In the genomic region with DNA sequence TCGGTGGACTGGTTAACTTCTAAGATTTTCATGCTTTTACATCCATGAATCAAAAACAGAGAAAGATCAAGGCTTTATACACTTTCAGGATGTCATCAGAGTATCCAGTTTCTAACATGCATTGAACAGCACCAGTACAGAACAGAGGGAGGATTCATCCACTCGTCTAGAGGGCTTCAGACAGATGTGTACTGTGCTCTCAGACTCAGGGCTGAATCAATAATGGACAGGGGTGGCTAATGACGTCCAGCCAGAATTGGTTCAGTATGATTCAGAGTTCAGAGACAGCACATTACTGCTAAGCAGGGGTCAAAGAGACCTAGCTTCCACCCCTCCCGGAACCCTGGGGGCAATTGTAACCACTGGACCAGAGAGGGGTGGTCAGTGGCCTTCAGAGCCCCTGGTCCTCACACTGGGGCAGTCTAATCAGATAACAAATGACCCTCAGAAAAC, we compare ENCODE assay signal across 1 cellular context.
TF ChIP-seq lines count a peak whose summit lies in the region.

No MANE protein-coding gene starts in this region.

TF ChIP-seq in HepG2, 621 proteins besides CTCF, POLR2A, EP300 and RAD21 (continued from another document and continues in another):
- TF ChIP-seq, protein P1, sequence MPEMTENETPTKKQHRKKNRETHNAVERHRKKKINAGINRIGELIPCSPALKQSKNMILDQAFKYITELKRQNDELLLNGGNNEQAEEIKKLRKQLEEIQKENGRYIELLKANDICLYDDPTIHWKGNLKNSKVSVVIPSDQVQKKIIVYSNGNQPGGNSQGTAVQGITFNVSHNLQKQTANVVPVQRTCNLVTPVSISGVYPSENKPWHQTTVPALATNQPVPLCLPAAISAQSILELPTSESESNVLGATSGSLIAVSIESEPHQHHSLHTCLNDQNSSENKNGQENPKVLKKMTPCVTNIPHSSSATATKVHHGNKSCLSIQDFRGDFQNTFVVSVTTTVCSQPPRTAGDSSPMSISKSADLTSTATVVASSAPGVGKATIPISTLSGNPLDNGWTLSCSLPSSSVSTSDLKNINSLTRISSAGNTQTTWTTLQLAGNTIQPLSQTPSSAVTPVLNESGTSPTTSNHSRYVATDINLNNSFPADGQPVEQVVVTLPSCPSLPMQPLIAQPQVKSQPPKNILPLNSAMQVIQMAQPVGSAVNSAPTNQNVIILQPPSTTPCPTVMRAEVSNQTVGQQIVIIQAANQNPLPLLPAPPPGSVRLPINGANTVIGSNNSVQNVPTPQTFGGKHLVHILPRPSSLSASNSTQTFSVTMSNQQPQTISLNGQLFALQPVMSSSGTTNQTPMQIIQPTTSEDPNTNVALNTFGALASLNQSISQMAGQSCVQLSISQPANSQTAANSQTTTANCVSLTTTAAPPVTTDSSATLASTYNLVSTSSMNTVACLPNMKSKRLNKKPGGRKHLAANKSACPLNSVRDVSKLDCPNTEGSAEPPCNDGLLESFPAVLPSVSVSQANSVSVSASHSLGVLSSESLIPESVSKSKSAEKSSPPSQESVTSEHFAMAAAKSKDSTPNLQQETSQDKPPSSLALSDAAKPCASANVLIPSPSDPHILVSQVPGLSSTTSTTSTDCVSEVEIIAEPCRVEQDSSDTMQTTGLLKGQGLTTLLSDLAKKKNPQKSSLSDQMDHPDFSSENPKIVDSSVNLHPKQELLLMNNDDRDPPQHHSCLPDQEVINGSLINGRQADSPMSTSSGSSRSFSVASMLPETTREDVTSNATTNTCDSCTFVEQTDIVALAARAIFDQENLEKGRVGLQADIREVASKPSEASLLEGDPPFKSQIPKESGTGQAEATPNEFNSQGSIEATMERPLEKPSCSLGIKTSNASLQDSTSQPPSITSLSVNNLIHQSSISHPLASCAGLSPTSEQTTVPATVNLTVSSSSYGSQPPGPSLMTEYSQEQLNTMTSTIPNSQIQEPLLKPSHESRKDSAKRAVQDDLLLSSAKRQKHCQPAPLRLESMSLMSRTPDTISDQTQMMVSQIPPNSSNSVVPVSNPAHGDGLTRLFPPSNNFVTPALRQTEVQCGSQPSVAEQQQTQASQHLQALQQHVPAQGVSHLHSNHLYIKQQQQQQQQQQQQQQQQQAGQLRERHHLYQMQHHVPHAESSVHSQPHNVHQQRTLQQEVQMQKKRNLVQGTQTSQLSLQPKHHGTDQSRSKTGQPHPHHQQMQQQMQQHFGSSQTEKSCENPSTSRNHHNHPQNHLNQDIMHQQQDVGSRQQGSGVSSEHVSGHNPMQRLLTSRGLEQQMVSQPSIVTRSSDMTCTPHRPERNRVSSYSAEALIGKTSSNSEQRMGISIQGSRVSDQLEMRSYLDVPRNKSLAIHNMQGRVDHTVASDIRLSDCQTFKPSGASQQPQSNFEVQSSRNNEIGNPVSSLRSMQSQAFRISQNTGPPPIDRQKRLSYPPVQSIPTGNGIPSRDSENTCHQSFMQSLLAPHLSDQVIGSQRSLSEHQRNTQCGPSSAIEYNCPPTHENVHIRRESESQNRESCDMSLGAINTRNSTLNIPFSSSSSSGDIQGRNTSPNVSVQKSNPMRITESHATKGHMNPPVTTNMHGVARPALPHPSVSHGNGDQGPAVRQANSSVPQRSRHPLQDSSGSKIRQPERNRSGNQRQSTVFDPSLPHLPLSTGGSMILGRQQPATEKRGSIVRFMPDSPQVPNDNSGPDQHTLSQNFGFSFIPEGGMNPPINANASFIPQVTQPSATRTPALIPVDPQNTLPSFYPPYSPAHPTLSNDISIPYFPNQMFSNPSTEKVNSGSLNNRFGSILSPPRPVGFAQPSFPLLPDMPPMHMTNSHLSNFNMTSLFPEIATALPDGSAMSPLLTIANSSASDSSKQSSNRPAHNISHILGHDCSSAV (CRISPR knock-in tag; IDR thresholded peaks at IDR 0.05; ENCODE audit: borderline replicate concordance), result no peak
- TF ChIP-seq GLI4 (CRISPR knock-in tag; IDR thresholded peaks at IDR 0.05; ENCODE audit: borderline replicate concordance) (no peak), SATB2 (CRISPR knock-in tag; IDR thresholded peaks at IDR 0.05) (no peak), TGIF2 (CRISPR knock-in tag; IDR thresholded peaks at IDR 0.05) (peak; percentile 49; the same call in 1 of the 2 replicates), ZNF180 (CRISPR knock-in tag; IDR thresholded peaks at IDR 0.05; ENCODE audit: borderline replicate concordance, low read depth) (no peak), ZMAT3 (CRISPR knock-in tag; conservative IDR thresholded peaks at IDR 0.05) (no peak), PHF21A (CRISPR knock-in tag; IDR thresholded peaks at IDR 0.05) (peak; percentile 94), ERF (CRISPR knock-in tag; IDR thresholded peaks at IDR 0.05) (peak; percentile 72), KDM2A (CRISPR knock-in tag; IDR thresholded peaks at IDR 0.05; ENCODE audit: borderline replicate concordance, low read depth) (no peak), ZMYM4 (CRISPR knock-in tag; IDR thresholded peaks at IDR 0.05) (peak; percentile 77), ZNF546 (CRISPR knock-in tag; conservative IDR thresholded peaks at IDR 0.05) (no peak), AHR (CRISPR knock-in tag; IDR thresholded peaks at IDR 0.05) (no peak; the same call in 1 of the 2 replicates), ZNF331 (CRISPR knock-in tag; IDR thresholded peaks at IDR 0.05) (peak; percentile 82), ZNF205 (CRISPR knock-in tag; IDR thresholded peaks at IDR 0.05) (peak; percentile 97), ZFAT (CRISPR knock-in tag; conservative IDR thresholded peaks at IDR 0.05) (no peak), ZKSCAN5 (CRISPR knock-in tag; IDR thresholded peaks at IDR 0.05) (no peak), ZNF20 (CRISPR knock-in tag; IDR thresholded peaks at IDR 0.05) (no peak), CBX5 (CRISPR knock-in tag; IDR thresholded peaks at IDR 0.05; ENCODE audit: borderline replicate concordance) (0 out of 2 replicates have a peak, but pooled peaks have one; percentile 39), HDAC2 (CRISPR knock-in tag; IDR thresholded peaks at IDR 0.05) (peak; percentile 84), ZNF501 (CRISPR knock-in tag; IDR thresholded peaks at IDR 0.05) (no peak), NCOR1 (IDR thresholded peaks at IDR 0.05; ENCODE audit: borderline replicate concordance, low read length) (peak; percentile 77; the same call in 1 of the 2 replicates), CEBPB (IDR thresholded peaks at IDR 0.05; ENCODE audit: borderline replicate concordance, low read depth, low read length) (no peak), MEIS1 (CRISPR knock-in tag; IDR thresholded peaks at IDR 0.05; ENCODE audit: borderline replicate concordance) (peak; percentile 92)
- TF ChIP-seq, protein P2, sequence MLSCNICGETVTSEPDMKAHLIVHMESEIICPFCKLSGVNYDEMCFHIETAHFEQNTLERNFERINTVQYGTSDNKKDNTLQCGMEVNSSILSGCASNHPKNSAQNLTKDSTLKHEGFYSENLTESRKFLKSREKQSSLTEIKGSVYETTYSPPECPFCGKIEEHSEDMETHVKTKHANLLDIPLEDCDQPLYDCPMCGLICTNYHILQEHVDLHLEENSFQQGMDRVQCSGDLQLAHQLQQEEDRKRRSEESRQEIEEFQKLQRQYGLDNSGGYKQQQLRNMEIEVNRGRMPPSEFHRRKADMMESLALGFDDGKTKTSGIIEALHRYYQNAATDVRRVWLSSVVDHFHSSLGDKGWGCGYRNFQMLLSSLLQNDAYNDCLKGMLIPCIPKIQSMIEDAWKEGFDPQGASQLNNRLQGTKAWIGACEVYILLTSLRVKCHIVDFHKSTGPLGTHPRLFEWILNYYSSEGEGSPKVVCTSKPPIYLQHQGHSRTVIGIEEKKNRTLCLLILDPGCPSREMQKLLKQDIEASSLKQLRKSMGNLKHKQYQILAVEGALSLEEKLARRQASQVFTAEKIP (CRISPR knock-in tag; IDR thresholded peaks at IDR 0.05; ENCODE audit: borderline replicate concordance), result no peak
- TF ChIP-seq, protein P3, sequence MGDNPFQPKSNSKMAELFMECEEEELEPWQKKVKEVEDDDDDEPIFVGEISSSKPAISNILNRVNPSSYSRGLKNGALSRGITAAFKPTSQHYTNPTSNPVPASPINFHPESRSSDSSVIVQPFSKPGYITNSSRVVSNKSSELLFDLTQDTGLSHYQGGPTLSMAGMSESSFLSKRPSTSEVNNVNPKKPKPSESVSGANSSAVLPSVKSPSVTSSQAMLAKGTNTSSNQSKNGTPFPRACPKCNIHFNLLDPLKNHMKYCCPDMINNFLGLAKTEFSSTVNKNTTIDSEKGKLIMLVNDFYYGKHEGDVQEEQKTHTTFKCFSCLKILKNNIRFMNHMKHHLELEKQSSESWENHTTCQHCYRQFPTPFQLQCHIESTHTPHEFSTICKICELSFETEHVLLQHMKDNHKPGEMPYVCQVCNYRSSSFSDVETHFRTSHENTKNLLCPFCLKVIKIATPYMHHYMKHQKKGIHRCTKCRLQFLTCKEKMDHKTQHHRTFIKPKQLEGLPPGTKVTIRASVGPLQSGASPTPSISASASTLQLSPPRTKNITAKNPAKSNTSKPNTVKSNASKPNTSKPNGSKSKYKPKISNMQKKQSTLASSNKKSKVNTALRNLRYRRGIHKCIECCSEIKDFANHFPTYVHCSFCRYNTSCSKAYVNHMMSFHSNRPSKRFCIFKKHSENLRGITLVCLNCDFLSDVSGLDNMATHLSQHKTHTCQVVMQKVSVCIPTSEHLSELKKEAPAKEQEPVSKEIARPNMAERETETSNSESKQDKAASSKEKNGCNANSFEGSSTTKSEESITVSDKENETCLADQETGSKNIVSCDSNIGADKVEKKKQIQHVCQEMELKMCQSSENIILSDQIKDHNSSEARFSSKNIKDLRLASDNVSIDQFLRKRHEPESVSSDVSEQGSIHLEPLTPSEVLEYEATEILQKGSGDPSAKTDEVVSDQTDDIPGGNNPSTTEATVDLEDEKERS (CRISPR knock-in tag; IDR thresholded peaks at IDR 0.05), result peak; percentile 72; the same call in 1 of the 2 replicates
- TF ChIP-seq, protein P4, sequence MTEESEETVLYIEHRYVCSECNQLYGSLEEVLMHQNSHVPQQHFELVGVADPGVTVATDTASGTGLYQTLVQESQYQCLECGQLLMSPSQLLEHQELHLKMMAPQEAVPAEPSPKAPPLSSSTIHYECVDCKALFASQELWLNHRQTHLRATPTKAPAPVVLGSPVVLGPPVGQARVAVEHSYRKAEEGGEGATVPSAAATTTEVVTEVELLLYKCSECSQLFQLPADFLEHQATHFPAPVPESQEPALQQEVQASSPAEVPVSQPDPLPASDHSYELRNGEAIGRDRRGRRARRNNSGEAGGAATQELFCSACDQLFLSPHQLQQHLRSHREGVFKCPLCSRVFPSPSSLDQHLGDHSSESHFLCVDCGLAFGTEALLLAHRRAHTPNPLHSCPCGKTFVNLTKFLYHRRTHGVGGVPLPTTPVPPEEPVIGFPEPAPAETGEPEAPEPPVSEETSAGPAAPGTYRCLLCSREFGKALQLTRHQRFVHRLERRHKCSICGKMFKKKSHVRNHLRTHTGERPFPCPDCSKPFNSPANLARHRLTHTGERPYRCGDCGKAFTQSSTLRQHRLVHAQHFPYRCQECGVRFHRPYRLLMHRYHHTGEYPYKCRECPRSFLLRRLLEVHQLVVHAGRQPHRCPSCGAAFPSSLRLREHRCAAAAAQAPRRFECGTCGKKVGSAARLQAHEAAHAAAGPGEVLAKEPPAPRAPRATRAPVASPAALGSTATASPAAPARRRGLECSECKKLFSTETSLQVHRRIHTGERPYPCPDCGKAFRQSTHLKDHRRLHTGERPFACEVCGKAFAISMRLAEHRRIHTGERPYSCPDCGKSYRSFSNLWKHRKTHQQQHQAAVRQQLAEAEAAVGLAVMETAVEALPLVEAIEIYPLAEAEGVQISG (CRISPR knock-in tag; IDR thresholded peaks at IDR 0.05), result peak; percentile 57; the same call in 1 of the 2 replicates
- TF ChIP-seq, protein P5, sequence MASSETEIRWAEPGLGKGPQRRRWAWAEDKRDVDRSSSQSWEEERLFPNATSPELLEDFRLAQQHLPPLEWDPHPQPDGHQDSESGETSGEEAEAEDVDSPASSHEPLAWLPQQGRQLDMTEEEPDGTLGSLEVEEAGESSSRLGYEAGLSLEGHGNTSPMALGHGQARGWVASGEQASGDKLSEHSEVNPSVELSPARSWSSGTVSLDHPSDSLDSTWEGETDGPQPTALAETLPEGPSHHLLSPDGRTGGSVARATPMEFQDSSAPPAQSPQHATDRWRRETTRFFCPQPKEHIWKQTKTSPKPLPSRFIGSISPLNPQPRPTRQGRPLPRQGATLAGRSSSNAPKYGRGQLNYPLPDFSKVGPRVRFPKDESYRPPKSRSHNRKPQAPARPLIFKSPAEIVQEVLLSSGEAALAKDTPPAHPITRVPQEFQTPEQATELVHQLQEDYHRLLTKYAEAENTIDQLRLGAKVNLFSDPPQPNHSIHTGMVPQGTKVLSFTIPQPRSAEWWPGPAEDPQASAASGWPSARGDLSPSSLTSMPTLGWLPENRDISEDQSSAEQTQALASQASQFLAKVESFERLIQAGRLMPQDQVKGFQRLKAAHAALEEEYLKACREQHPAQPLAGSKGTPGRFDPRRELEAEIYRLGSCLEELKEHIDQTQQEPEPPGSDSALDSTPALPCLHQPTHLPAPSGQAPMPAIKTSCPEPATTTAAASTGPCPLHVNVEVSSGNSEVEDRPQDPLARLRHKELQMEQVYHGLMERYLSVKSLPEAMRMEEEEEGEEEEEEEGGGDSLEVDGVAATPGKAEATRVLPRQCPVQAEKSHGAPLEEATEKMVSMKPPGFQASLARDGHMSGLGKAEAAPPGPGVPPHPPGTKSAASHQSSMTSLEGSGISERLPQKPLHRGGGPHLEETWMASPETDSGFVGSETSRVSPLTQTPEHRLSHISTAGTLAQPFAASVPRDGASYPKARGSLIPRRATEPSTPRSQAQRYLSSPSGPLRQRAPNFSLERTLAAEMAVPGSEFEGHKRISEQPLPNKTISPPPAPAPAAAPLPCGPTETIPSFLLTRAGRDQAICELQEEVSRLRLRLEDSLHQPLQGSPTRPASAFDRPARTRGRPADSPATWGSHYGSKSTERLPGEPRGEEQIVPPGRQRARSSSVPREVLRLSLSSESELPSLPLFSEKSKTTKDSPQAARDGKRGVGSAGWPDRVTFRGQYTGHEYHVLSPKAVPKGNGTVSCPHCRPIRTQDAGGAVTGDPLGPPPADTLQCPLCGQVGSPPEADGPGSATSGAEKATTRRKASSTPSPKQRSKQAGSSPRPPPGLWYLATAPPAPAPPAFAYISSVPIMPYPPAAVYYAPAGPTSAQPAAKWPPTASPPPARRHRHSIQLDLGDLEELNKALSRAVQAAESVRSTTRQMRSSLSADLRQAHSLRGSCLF (CRISPR knock-in tag; IDR thresholded peaks at IDR 0.05; ENCODE audit: borderline replicate concordance), result no peak
- TF ChIP-seq, protein P6, sequence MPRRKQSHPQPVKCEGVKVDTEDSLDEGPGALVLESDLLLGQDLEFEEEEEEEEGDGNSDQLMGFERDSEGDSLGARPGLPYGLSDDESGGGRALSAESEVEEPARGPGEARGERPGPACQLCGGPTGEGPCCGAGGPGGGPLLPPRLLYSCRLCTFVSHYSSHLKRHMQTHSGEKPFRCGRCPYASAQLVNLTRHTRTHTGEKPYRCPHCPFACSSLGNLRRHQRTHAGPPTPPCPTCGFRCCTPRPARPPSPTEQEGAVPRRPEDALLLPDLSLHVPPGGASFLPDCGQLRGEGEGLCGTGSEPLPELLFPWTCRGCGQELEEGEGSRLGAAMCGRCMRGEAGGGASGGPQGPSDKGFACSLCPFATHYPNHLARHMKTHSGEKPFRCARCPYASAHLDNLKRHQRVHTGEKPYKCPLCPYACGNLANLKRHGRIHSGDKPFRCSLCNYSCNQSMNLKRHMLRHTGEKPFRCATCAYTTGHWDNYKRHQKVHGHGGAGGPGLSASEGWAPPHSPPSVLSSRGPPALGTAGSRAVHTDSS (CRISPR knock-in tag; conservative IDR thresholded peaks at IDR 0.05), result no peak
- TF ChIP-seq, protein P7, sequence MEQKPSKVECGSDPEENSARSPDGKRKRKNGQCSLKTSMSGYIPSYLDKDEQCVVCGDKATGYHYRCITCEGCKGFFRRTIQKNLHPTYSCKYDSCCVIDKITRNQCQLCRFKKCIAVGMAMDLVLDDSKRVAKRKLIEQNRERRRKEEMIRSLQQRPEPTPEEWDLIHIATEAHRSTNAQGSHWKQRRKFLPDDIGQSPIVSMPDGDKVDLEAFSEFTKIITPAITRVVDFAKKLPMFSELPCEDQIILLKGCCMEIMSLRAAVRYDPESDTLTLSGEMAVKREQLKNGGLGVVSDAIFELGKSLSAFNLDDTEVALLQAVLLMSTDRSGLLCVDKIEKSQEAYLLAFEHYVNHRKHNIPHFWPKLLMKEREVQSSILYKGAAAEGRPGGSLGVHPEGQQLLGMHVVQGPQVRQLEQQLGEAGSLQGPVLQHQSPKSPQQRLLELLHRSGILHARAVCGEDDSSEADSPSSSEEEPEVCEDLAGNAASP (CRISPR knock-in tag; IDR thresholded peaks at IDR 0.05; ENCODE audit: borderline replicate concordance), result peak; percentile 28; the same call in 1 of the 2 replicates
